ENCODE assay signal across 10 cellular contexts in the genomic region with DNA sequence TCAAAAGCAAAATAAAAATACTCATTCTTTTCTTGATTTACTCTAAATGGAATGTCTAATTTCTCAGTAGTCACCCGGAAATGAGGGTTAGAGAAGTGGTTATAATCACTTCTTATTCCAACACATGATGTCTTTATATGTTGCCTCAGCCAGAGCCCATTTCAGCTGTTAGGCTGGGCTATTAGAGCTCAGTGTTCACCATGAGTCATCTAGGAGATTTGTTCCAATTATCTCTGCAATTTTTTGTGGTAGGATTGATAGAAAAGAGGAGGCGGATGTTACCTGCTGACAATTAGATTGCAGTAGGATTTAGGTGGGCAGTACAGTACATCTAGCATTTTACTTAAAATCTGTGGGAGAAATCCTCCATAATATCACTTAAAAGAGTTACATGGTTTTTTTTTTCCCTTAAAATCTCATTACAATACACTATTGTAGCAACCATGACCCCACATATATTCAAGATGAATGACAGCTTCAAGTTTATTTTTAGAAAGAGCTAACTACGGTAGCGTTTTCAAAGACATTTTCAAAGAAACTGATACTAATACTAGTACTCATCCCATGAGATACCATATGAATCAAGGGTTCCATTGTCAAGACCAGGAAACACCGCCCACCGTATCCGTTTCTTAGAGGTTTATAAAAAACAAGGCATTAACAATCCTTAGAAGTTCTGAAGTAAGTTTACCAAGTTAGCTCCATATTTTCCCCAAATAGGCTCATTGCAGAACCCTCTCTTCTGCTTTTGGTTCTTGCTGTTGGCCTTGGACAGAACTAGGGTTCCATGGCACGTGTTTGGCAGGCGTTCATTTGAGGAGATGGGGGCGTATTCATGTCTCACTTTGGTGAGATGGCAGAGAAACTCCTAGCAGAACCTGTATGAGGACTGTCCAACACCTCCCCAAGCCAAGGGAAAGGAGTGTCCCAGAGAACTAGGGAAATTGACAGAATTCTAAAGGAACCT. TPM values are rescaled to one million over a fixed set of nuclear protein-coding genes. Genes with fewer than 3 reads are reported as not detected.
DNase-seq lines count a peak whose midpoint lies in the region; ATAC-seq, FAIRE-seq and TF ChIP-seq lines count a peak whose summit lies in the region.
"Had no signal": no experiment of that assay in that cellular context is flagged by ENCODE, and none has a peak within 500 bp of the region (broad histone marks: within the 10 kb centered on the region; RNA-seq: fewer than 3 reads in every experiment).

No MANE protein-coding gene starts in this region.

- peak; percentile 90 for ATAC-seq in activated T-helper 17 cell treated with anti-CD3 and anti-CD28 coated beads, Interleukin-2, amount 50 U/mL, for 72 hours (replicated peaks)
- ATAC-seq in stimulated activated effector memory CD8-positive, alpha-beta T cell treated with anti-CD3 and anti-CD28 coated beads, Interleukin-12 subunit alpha, Interleukin-12 subunit beta, amount 100 ng/mL, for 72 hours: peak; percentile 89
- no peak for ATAC-seq in HG03097 (IDR thresholded peaks at IDR 0.05; ENCODE audit: low FRiP score, unreplicated experiment)
- no peak for ATAC-seq in T-helper 17 cell

- peaks cover 17% of the 10 kb centered on the region for H3K4me1 Mint-ChIP-seq in activated T-helper 17 cell treated with anti-CD3 and anti-CD28 coated beads, Interleukin-2, amount 50 U/mL, for 72 hours
- peaks cover 24% of the 10 kb centered on the region for H3K4me1 Mint-ChIP-seq in stimulated activated effector memory CD8-positive, alpha-beta T cell treated with anti-CD3 and anti-CD28 coated beads, Interleukin-12 subunit alpha, Interleukin-12 subunit beta, amount 100 ng/mL, for 72 hours
- peaks cover 8% of the 10 kb centered on the region for H3K4me1 Mint-ChIP-seq in T-helper 17 cell

- peaks cover 72% of the 10 kb centered on the region for H3K4me1 ChIP-seq in keratinocyte (ENCODE audit: control insufficient read depth, extremely low read depth, insufficient read depth, low read length)

- H3K36me3 ChIP-seq in keratinocyte (ENCODE audit: control insufficient read depth in 2 of 2, extremely low read depth in 1 of 2, insufficient read depth in 2 of 2, low read length in 2 of 2): no peaks in the 10 kb centered on the region

- peak overlapping the region; percentile 17 for H2AFZ ChIP-seq in keratinocyte (ENCODE audit: control insufficient read depth, low read length)

- H3K27ac Mint-ChIP-seq in activated T-helper 17 cell treated with anti-CD3 and anti-CD28 coated beads, Interleukin-2, amount 50 U/mL, for 72 hours: peak overlapping the region; percentile 93
- peak overlapping the region; percentile 68 for H3K27ac Mint-ChIP-seq in stimulated activated effector memory CD8-positive, alpha-beta T cell treated with anti-CD3 and anti-CD28 coated beads, Interleukin-12 subunit alpha, Interleukin-12 subunit beta, amount 100 ng/mL, for 72 hours
- H3K27ac Mint-ChIP-seq in T-helper 17 cell: no peak overlapping the region

- H3K9me1 ChIP-seq in keratinocyte (ENCODE audit: control insufficient read depth, extremely low read depth, insufficient read depth, low read length): no peaks in the 10 kb centered on the region

- TF ChIP-seq CTCF in keratinocyte (optimal IDR thresholded peaks at IDR 0.05 in 1 of 3, IDR thresholded peaks at IDR 0.05 in 1 of 3, conservative IDR thresholded peaks at IDR 0.05 in 1 of 3; ENCODE audit: extremely low read depth in 1 of 3, insufficient read depth in 2 of 3, low read length in 3 of 3): no peak

- H3K36me3 Mint-ChIP-seq in activated T-helper 17 cell treated with anti-CD3 and anti-CD28 coated beads, Interleukin-2, amount 50 U/mL, for 72 hours (ENCODE audit: low read depth): no peaks in the 10 kb centered on the region
- no peaks in the 10 kb centered on the region for H3K36me3 Mint-ChIP-seq in stimulated activated effector memory CD8-positive, alpha-beta T cell treated with anti-CD3 and anti-CD28 coated beads, Interleukin-12 subunit alpha, Interleukin-12 subunit beta, amount 100 ng/mL, for 72 hours
- H3K36me3 Mint-ChIP-seq in T-helper 17 cell (ENCODE audit: low read depth): no peaks in the 10 kb centered on the region

- H3K27me3 Mint-ChIP-seq in activated T-helper 17 cell treated with anti-CD3 and anti-CD28 coated beads, Interleukin-2, amount 50 U/mL, for 72 hours: peaks cover 3% of the 10 kb centered on the region
- peaks cover 50% of the 10 kb centered on the region for H3K27me3 Mint-ChIP-seq in T-helper 17 cell

- peak; percentile 40 for DNase-seq in activated T-cell treated with anti-CD3 and anti-CD28 coated beads for 24 hours (ENCODE audit: low read depth)
- DNase-seq in activated T-cell treated with anti-CD3 and anti-CD28 coated beads for 4 hours: no peak
- DNase-seq in keratinocyte (ENCODE audit: low read depth, low spot score): no peak
- DNase-seq in stimulated activated effector memory CD8-positive, alpha-beta T cell treated with anti-CD3 and anti-CD28 coated beads, Interleukin-12 subunit alpha, Interleukin-12 subunit beta, amount 100 ng/mL, for 72 hours (ENCODE audit: low spot score in 2 of 2): peak; percentile 3 to 54
- no peak for DNase-seq in NCI-H510A (lab: John Stamatoyannopoulos, UW)
- DNase-seq in T-helper 17 cell: no peak

- H4K20me1 ChIP-seq in keratinocyte (ENCODE audit: control insufficient read depth, extremely low read depth, insufficient read depth, low read length): no peaks in the 10 kb centered on the region

- peak overlapping the region; percentile 68 for H3K4me2 ChIP-seq in keratinocyte (ENCODE audit: control insufficient read depth, extremely low read depth, insufficient read depth, low read depth, low read length)

- H3K9me3 Mint-ChIP-seq in activated T-helper 17 cell treated with anti-CD3 and anti-CD28 coated beads, Interleukin-2, amount 50 U/mL, for 72 hours: no peaks in the 10 kb centered on the region
- H3K9me3 Mint-ChIP-seq in stimulated activated effector memory CD8-positive, alpha-beta T cell treated with anti-CD3 and anti-CD28 coated beads, Interleukin-12 subunit alpha, Interleukin-12 subunit beta, amount 100 ng/mL, for 72 hours: no peaks in the 10 kb centered on the region

- H3K9me3 ChIP-seq in keratinocyte (ENCODE audit: control insufficient read depth, low read depth, low read length) (no peaks in the 10 kb centered on the region), T-helper 17 cell (ENCODE audit: control insufficient read depth, low read length, poor library complexity, severe bottlenecking) (no peaks in the 10 kb centered on the region)

- H3K4me3 ChIP-seq in keratinocyte (ENCODE audit: control insufficient read depth in 2 of 3, extremely low read depth in 1 of 3, insufficient read depth in 2 of 3, low read depth in 1 of 3, low read length in 3 of 3): no peak overlapping the region

- peak overlapping the region; percentile 88 for H3K27ac ChIP-seq in keratinocyte (ENCODE audit: control insufficient read depth, insufficient read depth, low read length)

- H3K79me2 ChIP-seq in keratinocyte (ENCODE audit: control insufficient read depth, insufficient read depth, low read length): no peaks in the 10 kb centered on the region

- dilution Hi-C loops in keratinocyte (cut with MboI; ENCODE audit: extremely low pct_ligation_motif_present, low sequenced_read_pairs): no loop called here

- H3K4me3 Mint-ChIP-seq in activated T-helper 17 cell treated with anti-CD3 and anti-CD28 coated beads, Interleukin-2, amount 50 U/mL, for 72 hours: peak overlapping the region; percentile 67
- peak overlapping the region; percentile 31 for H3K4me3 Mint-ChIP-seq in stimulated activated effector memory CD8-positive, alpha-beta T cell treated with anti-CD3 and anti-CD28 coated beads, Interleukin-12 subunit alpha, Interleukin-12 subunit beta, amount 100 ng/mL, for 72 hours
- H3K4me3 Mint-ChIP-seq in T-helper 17 cell: no peak overlapping the region

- peak; percentile 77 for FAIRE-seq in keratinocyte (lab: Jason Lieb, UNC)
- FAIRE-seq: frontal cortex, RCC 7860 had no signal

- no peak overlapping the region for H3K9ac ChIP-seq in keratinocyte (ENCODE audit: control insufficient read depth, extremely low read depth, insufficient read depth, low read length)

- no peaks in the 10 kb centered on the region for H3K27me3 ChIP-seq in keratinocyte (ENCODE audit: control insufficient read depth, extremely low read depth, insufficient read depth, low read length)

RNA-seq across cellular contexts. Expression of gene CPA2, which starts 10.4 kb away (rescaled TPM):
- under 1 TPM in 1 of 2 donors, not detected in 1; 0.56 TPM for total RNA-seq in activated T-helper 17 cell treated with anti-CD3 and anti-CD28 coated beads, Interleukin-2, amount 50 U/mL, for 72 hours
- polyA plus RNA-seq in keratinocyte: 0.33 to 0.41 TPM (median 0.36 TPM) in 3 replicates
- not detected for polyA plus RNA-seq in keratinocyte (2011; ENCODE audit: low read depth)
- 0.34 and 0.52 TPM in 2 replicates for polyA plus RNA-seq in keratinocyte (2011; cell fraction: cytosol; rRNA removed)
- polyA plus RNA-seq in keratinocyte (2011; cell fraction: nucleus; rRNA removed): 0.08 and 0.27 TPM in 2 replicates
- 0.20 and 0.37 TPM in 2 replicates for polyA plus RNA-seq in keratinocyte (2012; ENCODE audit: low replicate concordance)
- polyA minus RNA-seq in keratinocyte: 0.26 TPM in 1 of 3 replicates, not detected in the others
- not detected for polyA minus RNA-seq in keratinocyte (2011; cell fraction: cytosol; rRNA and poly(A)+ RNA removed)
- not detected in 2 replicates for polyA minus RNA-seq in keratinocyte (2011; cell fraction: nucleus; rRNA and poly(A)+ RNA removed)
- total RNA-seq in T-helper 17 cell: not detected
- total RNA-seq: frontal cortex had no signal

RNA-seq across cellular contexts. Expression of gene CPA4, which starts 15.9 kb away (rescaled TPM):
- total RNA-seq in activated T-helper 17 cell treated with anti-CD3 and anti-CD28 coated beads, Interleukin-2, amount 50 U/mL, for 72 hours: 1 to 10 TPM in 1 of 2 donors, under 1 TPM in 1; 0.22 to 4.1 TPM
- 248 to 423 TPM (median 276 TPM) in 3 replicates for polyA plus RNA-seq in keratinocyte
- polyA plus RNA-seq in keratinocyte (2011; ENCODE audit: low read depth): 251 TPM
- 150 and 192 TPM in 2 replicates for polyA plus RNA-seq in keratinocyte (2011; cell fraction: cytosol; rRNA removed)
- polyA plus RNA-seq in keratinocyte (2011; cell fraction: nucleus; rRNA removed): 1,379 and 1,426 TPM in 2 replicates
- polyA plus RNA-seq in keratinocyte (2012; ENCODE audit: low replicate concordance): 171 and 255 TPM in 2 replicates
- polyA minus RNA-seq in keratinocyte: 179 to 415 TPM (median 405 TPM) in 3 replicates
- polyA minus RNA-seq in keratinocyte (2011; cell fraction: cytosol; rRNA and poly(A)+ RNA removed): 165 TPM
- 577 and 948 TPM in 2 replicates for polyA minus RNA-seq in keratinocyte (2011; cell fraction: nucleus; rRNA and poly(A)+ RNA removed)
- total RNA-seq in T-helper 17 cell: not detected

Comparison
In these comparisons a context has a peak if more than half of its experiments do, and no peak if none do; other contexts are left out.
1. DNase-seq: peak in activated T-cell treated with anti-CD3 and anti-CD28 coated beads for 24 hours (single experiment) and stimulated activated effector memory CD8-positive, alpha-beta T cell treated with anti-CD3 and anti-CD28 coated beads, Interleukin-12 subunit alpha, Interleukin-12 subunit beta, amount 100 ng/mL, for 72 hours (2 of 2); none in activated T-cell treated with anti-CD3 and anti-CD28 coated beads for 4 hours (single experiment), keratinocyte (single experiment), NCI-H510A (single experiment) and T-helper 17 cell (0 of 3).
2. ATAC-seq: peak in activated T-helper 17 cell treated with anti-CD3 and anti-CD28 coated beads, Interleukin-2, amount 50 U/mL, for 72 hours (single experiment) and stimulated activated effector memory CD8-positive, alpha-beta T cell treated with anti-CD3 and anti-CD28 coated beads, Interleukin-12 subunit alpha, Interleukin-12 subunit beta, amount 100 ng/mL, for 72 hours (single experiment); none in HG03097 (single experiment) and T-helper 17 cell (single experiment).